Comparison of ENCODE assay signal across 18 cellular contexts in genomic region chr1:192491804-192492554, GRCh38.
A peak's percentile ranks its signal among the peaks of the same experiment; 100 is the strongest.
DNase-seq lines count a peak whose midpoint lies in the region; ATAC-seq and TF ChIP-seq lines count a peak whose summit lies in the region.
"Had no signal": no experiment of that assay in that cellular context is flagged by ENCODE, and none has a peak within 500 bp of the region (broad histone marks: within the 10 kb centered on the region; RNA-seq: fewer than 3 reads in every experiment).

No MANE protein-coding gene starts in this region.

- no peak for DNase-seq in HCT116 (ENCODE audit: low read depth, low spot score)
- peak; percentile 26 for DNase-seq in dermis blood vessel endothelial cell
- DNase-seq in activated CD8-positive, alpha-beta T cell treated with anti-CD3 and anti-CD28 coated beads, Interleukin-2, amount 10 ng/mL, durations not matched to agents 7 days and 5 days, result no peak
- no peak for DNase-seq in activated T-cell treated with anti-CD3 and anti-CD28 coated beads, Interleukin-2, amount 50 U/mL, for 4 hours
- DNase-seq in NCI-H510A (lab: John Stamatoyannopoulos, UW), result no peak
- DNase-seq: activated CD4-positive, alpha-beta T cell treated with anti-CD3 and anti-CD28 coated beads for 48 hours; activated T-cell treated with anti-CD3 and anti-CD28 coated beads, Interleukin-2, amount 50 U/mL, for 1 hour; Caco-2; caudate nucleus; endodermal cell; mesendoderm; NCI-H1694; NCI-H446; right lobe of liver had no signal

- H3K4me3 ChIP-seq in HCT116 (replicated peaks in 1 of 2; ENCODE audit: low read depth in 1 of 2, low read length in 2 of 2) (no peak overlapping the region), muscle layer of duodenum (ENCODE audit: low read depth in 1 of 2, low read length in 2 of 2) (no peak overlapping the region)
- H3K4me3 ChIP-seq: right lobe of liver had no signal

- peak overlapping the region; percentile 42 for H2AFZ ChIP-seq in HCT116 (ENCODE audit: low read depth, low read length, poor library complexity, severe bottlenecking)

- TF ChIP-seq RAD21 in HCT116 (IDR thresholded peaks at IDR 0.05; ENCODE audit: low read depth), result no peak

- no peaks in the 10 kb centered on the region for H3K36me3 Mint-ChIP-seq in activated CD8-positive, alpha-beta T cell treated with anti-CD3 and anti-CD28 coated beads, Interleukin-2, amount 10 ng/mL, durations not matched to agents 7 days and 5 days (ENCODE audit: low read depth)
- H3K36me3 Mint-ChIP-seq in activated T-cell treated with anti-CD3 and anti-CD28 coated beads, Interleukin-2, amount 50 U/mL, for 4 hours (ENCODE audit: insufficient read depth), result no peaks in the 10 kb centered on the region
- H3K36me3 Mint-ChIP-seq: activated naive CD4-positive, alpha-beta T cell treated with anti-CD3 and anti-CD28 coated beads, Interleukin-2, amount 50 U/mL, for 72 hours had no signal

- intact Hi-C loops in HCT116 (cut with micrococcal nuclease), result no loop called here

- BruUV-seq in HCT116 (replicated peaks; lab: Mats Ljungman, UMichigan), result no TSS peak

- CTCF ChIA-PET in HCT116 (lab: Charles Lee), result interaction anchor here (1.4 kb wide), 1 partner anchor 18 kb away, joined by 3 read pairs; no protein-coding TSS in a partner anchor
- CTCF ChIA-PET in activated CD8-positive, alpha-beta T cell treated with anti-CD3 and anti-CD28 coated beads, Interleukin-2, amount 10 ng/mL, durations not matched to agents 7 days and 5 days (lab: Charles Lee), result interaction anchor here (1.2 to 3.0 kb wide), 3 partner anchors 14 to 90 kb away, joined by 3 to 6 read pairs (median 6); no protein-coding TSS in a partner anchor

- TF ChIP-seq CTCF in 22Rv1 (IDR thresholded peaks at IDR 0.05) (peak; percentile 53), HCT116 (IDR thresholded peaks at IDR 0.05 in 2 of 3, conservative IDR thresholded peaks at IDR 0.05 in 1 of 3; ENCODE audit: borderline replicate concordance in 1 of 3, insufficient read depth in 1 of 3, low read depth in 2 of 3, low read length in 2 of 3) (peak in 1 of 3 experiments; percentile 26; a peak in 1 of 6 replicates)

- RAD21 ChIA-PET in HCT116 (lab: Charles Lee; ENCODE audit: low non-redundant PET in 1 of 2, low total read pairs in 2 of 2, uncharacterized antibody in 2 of 2, unreplicated experiment in 2 of 2), result no interaction called here

- no peaks in the 10 kb centered on the region for H4K20me1 ChIP-seq in HCT116 (ENCODE audit: insufficient read depth)

- H3K9me2 ChIP-seq in HCT116 (ENCODE audit: insufficient read depth), result no peaks in the 10 kb centered on the region

- H3K4me2 ChIP-seq in HCT116 (ENCODE audit: low read length), result no peak overlapping the region

- H3K4me1 ChIP-seq in HCT116 (ENCODE audit: control insufficient read depth in 1 of 2, insufficient read depth in 2 of 2, low read length in 2 of 2) (peaks cover 0 to 5% of the 10 kb centered on the region in 2 experiments; a peak in 1 of 4 replicates), muscle layer of duodenum (ENCODE audit: control insufficient read depth in 1 of 2, insufficient read depth in 2 of 2, low read length in 2 of 2) (peaks cover 0 to 13% of the 10 kb centered on the region in 2 donors)
- H3K4me1 ChIP-seq: Caco-2, right lobe of liver had no signal

- no peak for ATAC-seq in HCT116
- ATAC-seq in activated CD8-positive, alpha-beta T cell treated with anti-CD3 and anti-CD28 coated beads, Interleukin-2, amount 10 ng/mL, durations not matched to agents 7 days and 5 days, result no peak
- no peak for ATAC-seq in HG03025 (IDR thresholded peaks at IDR 0.05; ENCODE audit: low FRiP score, unreplicated experiment)
- no peak for ATAC-seq in activated T-cell treated with anti-CD3 and anti-CD28 coated beads, Interleukin-2, amount 50 U/mL, for 4 hours
- ATAC-seq: activated naive CD4-positive, alpha-beta T cell treated with anti-CD3 and anti-CD28 coated beads, Interleukin-2, amount 50 U/mL, for 72 hours had no signal

- H3K4me1 Mint-ChIP-seq in activated CD8-positive, alpha-beta T cell treated with anti-CD3 and anti-CD28 coated beads, Interleukin-2, amount 10 ng/mL, durations not matched to agents 7 days and 5 days (ENCODE audit: low read depth), result no peaks in the 10 kb centered on the region
- H3K4me1 Mint-ChIP-seq in activated T-cell treated with anti-CD3 and anti-CD28 coated beads, Interleukin-2, amount 50 U/mL, for 4 hours (ENCODE audit: low read depth), result peaks cover 5% of the 10 kb centered on the region
- H3K4me1 Mint-ChIP-seq: endodermal cell had no signal

- H3K4me3 Mint-ChIP-seq in activated CD8-positive, alpha-beta T cell treated with anti-CD3 and anti-CD28 coated beads, Interleukin-2, amount 10 ng/mL, durations not matched to agents 7 days and 5 days, result no peak overlapping the region
- H3K4me3 Mint-ChIP-seq in activated T-cell treated with anti-CD3 and anti-CD28 coated beads, Interleukin-2, amount 50 U/mL, for 4 hours, result no peak overlapping the region
- H3K4me3 Mint-ChIP-seq: endodermal cell had no signal

- no peaks in the 10 kb centered on the region for H3K27me3 ChIP-seq in HCT116 (ENCODE audit: insufficient read depth, low read length)
- H3K27me3 ChIP-seq in muscle layer of duodenum (ENCODE audit: low read depth, low read length), result no peaks in the 10 kb centered on the region
- H3K27me3 ChIP-seq: right lobe of liver had no signal

- H3K27ac ChIP-seq in 22Rv1, result peak overlapping the region; percentile 65
- no peak overlapping the region for H3K27ac ChIP-seq in HCT116 (ENCODE audit: low read depth, low read length)
- H3K27ac ChIP-seq in muscle layer of duodenum (ENCODE audit: low read length), result peak overlapping the region; percentile 7
- H3K27ac ChIP-seq: right lobe of liver had no signal

- no peaks in the 10 kb centered on the region for H3K9me3 Mint-ChIP-seq in activated CD8-positive, alpha-beta T cell treated with anti-CD3 and anti-CD28 coated beads, Interleukin-2, amount 10 ng/mL, durations not matched to agents 7 days and 5 days (ENCODE audit: insufficient read depth)
- no peaks in the 10 kb centered on the region for H3K9me3 Mint-ChIP-seq in activated T-cell treated with anti-CD3 and anti-CD28 coated beads, Interleukin-2, amount 50 U/mL, for 4 hours
- H3K9me3 Mint-ChIP-seq: activated naive CD4-positive, alpha-beta T cell treated with anti-CD3 and anti-CD28 coated beads, Interleukin-2, amount 50 U/mL, for 72 hours; endodermal cell had no signal

- H3K9me3 ChIP-seq in HCT116 (ENCODE audit: control insufficient read depth in 1 of 2, insufficient read depth in 1 of 2, low read depth in 1 of 2, low read length in 2 of 2) (no peaks in the 10 kb centered on the region), muscle layer of duodenum (ENCODE audit: control insufficient read depth in 1 of 2, low read length in 2 of 2) (no peaks in the 10 kb centered on the region)
- H3K9me3 ChIP-seq: Caco-2, right lobe of liver had no signal

- no peak overlapping the region for H3K27ac Mint-ChIP-seq in activated CD8-positive, alpha-beta T cell treated with anti-CD3 and anti-CD28 coated beads, Interleukin-2, amount 10 ng/mL, durations not matched to agents 7 days and 5 days
- H3K27ac Mint-ChIP-seq: activated naive CD4-positive, alpha-beta T cell treated with anti-CD3 and anti-CD28 coated beads, Interleukin-2, amount 50 U/mL, for 72 hours; endodermal cell had no signal

- POLR2A ChIA-PET in HCT116 (lab: Charles Lee), result no interaction called here
- POLR2A ChIA-PET in activated CD8-positive, alpha-beta T cell treated with anti-CD3 and anti-CD28 coated beads, Interleukin-2, amount 10 ng/mL, durations not matched to agents 7 days and 5 days (lab: Charles Lee), result no interaction called here

- H3K27me3 Mint-ChIP-seq in activated CD8-positive, alpha-beta T cell treated with anti-CD3 and anti-CD28 coated beads, Interleukin-2, amount 10 ng/mL, durations not matched to agents 7 days and 5 days (ENCODE audit: low read depth), result no peaks in the 10 kb centered on the region
- peaks cover 2% of the 10 kb centered on the region for H3K27me3 Mint-ChIP-seq in activated T-cell treated with anti-CD3 and anti-CD28 coated beads, Interleukin-2, amount 50 U/mL, for 4 hours (ENCODE audit: low read depth)

- H3K36me3 ChIP-seq in HCT116 (ENCODE audit: control insufficient read depth in 1 of 2, insufficient read depth in 2 of 2, low read length in 2 of 2) (no peaks in the 10 kb centered on the region), muscle layer of duodenum (ENCODE audit: control insufficient read depth in 1 of 2, insufficient read depth in 2 of 2, low read length in 2 of 2) (no peaks in the 10 kb centered on the region)
- H3K36me3 ChIP-seq: right lobe of liver had no signal

- no peaks in the 10 kb centered on the region for H3K79me2 ChIP-seq in HCT116 (ENCODE audit: insufficient read depth, low read length)

- H3K9ac ChIP-seq in HCT116 (ENCODE audit: low read length), result no peak overlapping the region

- no peak for TF ChIP-seq POLR2A in HCT116 (IDR thresholded peaks at IDR 0.05; ENCODE audit: borderline replicate concordance, extremely low read depth, insufficient read depth, insufficient read length)

TF ChIP-seq in HCT116, 20 proteins besides CTCF, POLR2A, EP300 and RAD21 (continues in another document):
- TF ChIP-seq JUND (IDR thresholded peaks at IDR 0.05) (no peak), CBX3 (IDR thresholded peaks at IDR 0.05; ENCODE audit: low read depth) (no peak), TCF7L2 (IDR thresholded peaks at IDR 0.05; ENCODE audit: borderline replicate concordance, extremely low read depth, insufficient read depth, insufficient read length) (no peak), REST (IDR thresholded peaks at IDR 0.05; ENCODE audit: low read depth) (no peak), EZH2 (IDR thresholded peaks at IDR 0.05) (no peak)
